In the genomic region with DNA sequence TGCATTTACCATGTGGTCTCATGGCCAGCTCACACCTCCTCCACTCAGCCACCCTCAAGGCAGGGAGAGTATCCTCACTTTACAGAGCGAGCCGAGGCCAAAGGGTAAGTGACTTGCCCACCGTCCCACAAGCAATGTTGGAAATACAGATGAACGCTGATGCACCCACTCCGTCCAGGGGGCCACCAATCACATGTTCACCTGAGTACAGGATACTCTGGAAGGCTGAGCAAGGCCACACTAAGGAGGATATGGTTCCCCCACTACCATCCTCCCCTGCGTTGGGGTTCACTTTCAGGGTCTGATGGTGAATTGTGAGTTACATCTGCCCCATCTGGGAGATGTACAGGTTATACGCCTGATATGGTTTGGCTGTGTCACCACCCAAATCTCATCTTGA, we compare ENCODE assay signal across 1 cellular context.
TF ChIP-seq lines count a peak whose summit lies in the region.

No MANE protein-coding gene starts in this region.

TF ChIP-seq in H1, 55 proteins besides CTCF, POLR2A, EP300 and RAD21 (continued from another document):
- TF ChIP-seq ATF3 (IDR thresholded peaks at IDR 0.05; ENCODE audit: insufficient read depth, low read depth, low read length) (no peak), PHF8 (conservative IDR thresholded peaks at IDR 0.05; ENCODE audit: low read depth, low read length) (no peak), JUND (IDR thresholded peaks at IDR 0.05; ENCODE audit: low read length) (no peak), SP4 (IDR thresholded peaks at IDR 0.05; ENCODE audit: low read length) (no peak), CHD1 (IDR thresholded peaks at IDR 0.05; ENCODE audit: low read depth, low read length) (no peak), NANOG (IDR thresholded peaks at IDR 0.05; ENCODE audit: insufficient read depth, low read depth, low read length, poor library complexity, severe bottlenecking) (no peak), TAF7 (optimal IDR thresholded peaks at IDR 0.05; ENCODE audit: borderline replicate concordance, low read depth, low read length) (no peak), SP1 (IDR thresholded peaks at IDR 0.05; ENCODE audit: low read depth, low read length) (no peak), SAP30 (IDR thresholded peaks at IDR 0.05; ENCODE audit: insufficient read depth, insufficient replicate concordance, low read length) (no peak), BCL11A (IDR thresholded peaks at IDR 0.05; ENCODE audit: low read depth in 2 of 2, low read length in 2 of 2) (no peak)
